In the genomic region with DNA sequence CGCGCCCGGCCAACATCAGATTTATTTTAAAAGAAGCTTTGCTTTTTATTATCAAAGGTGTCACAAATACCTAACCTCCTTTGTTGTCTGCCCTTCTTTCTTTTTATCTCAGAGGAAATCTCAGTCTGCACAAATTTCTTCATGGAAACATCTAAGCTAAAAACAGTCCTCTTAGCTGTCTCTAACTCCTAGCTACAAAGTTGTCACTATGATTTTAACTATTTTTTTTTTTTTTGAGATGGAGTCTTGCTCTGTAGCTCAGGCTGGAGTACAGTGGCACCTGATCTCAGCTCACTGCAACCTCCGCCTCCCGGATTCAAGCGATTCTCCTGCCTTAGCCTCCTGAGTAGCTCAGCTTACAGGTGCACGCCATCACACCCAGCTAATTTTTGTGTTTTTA, we compare ENCODE assay signal across 1 cellular context.
TF ChIP-seq lines count a peak whose summit lies in the region.

No MANE protein-coding gene starts in this region.

TF ChIP-seq in GM23338, 12 proteins besides CTCF, POLR2A, EP300 and RAD21:
- TF ChIP-seq ZNF114 (CRISPR knock-in tag; IDR thresholded peaks at IDR 0.05) (no peak), EZH2 (IDR thresholded peaks at IDR 0.05; ENCODE audit: low read depth, unreplicated experiment) (no peak), CREB1 (CRISPR knock-in tag; IDR thresholded peaks at IDR 0.05; ENCODE audit: low read depth) (no peak), NANOG (IDR thresholded peaks at IDR 0.05; ENCODE audit: borderline replicate concordance) (no peak), EZH2phosphoT487 (IDR thresholded peaks at IDR 0.05; ENCODE audit: unreplicated experiment) (no peak), POLR2AphosphoS5 (IDR thresholded peaks at IDR 0.05; ENCODE audit: low read depth) (no peak), ZNF331 (CRISPR knock-in tag; IDR thresholded peaks at IDR 0.05; ENCODE audit: low read depth) (no peak), STAT1 (IDR thresholded peaks at IDR 0.05; ENCODE audit: unreplicated experiment) (no peak), JUNB (IDR thresholded peaks at IDR 0.05; ENCODE audit: unreplicated experiment) (no peak)
- TF ChIP-seq, protein P1, sequence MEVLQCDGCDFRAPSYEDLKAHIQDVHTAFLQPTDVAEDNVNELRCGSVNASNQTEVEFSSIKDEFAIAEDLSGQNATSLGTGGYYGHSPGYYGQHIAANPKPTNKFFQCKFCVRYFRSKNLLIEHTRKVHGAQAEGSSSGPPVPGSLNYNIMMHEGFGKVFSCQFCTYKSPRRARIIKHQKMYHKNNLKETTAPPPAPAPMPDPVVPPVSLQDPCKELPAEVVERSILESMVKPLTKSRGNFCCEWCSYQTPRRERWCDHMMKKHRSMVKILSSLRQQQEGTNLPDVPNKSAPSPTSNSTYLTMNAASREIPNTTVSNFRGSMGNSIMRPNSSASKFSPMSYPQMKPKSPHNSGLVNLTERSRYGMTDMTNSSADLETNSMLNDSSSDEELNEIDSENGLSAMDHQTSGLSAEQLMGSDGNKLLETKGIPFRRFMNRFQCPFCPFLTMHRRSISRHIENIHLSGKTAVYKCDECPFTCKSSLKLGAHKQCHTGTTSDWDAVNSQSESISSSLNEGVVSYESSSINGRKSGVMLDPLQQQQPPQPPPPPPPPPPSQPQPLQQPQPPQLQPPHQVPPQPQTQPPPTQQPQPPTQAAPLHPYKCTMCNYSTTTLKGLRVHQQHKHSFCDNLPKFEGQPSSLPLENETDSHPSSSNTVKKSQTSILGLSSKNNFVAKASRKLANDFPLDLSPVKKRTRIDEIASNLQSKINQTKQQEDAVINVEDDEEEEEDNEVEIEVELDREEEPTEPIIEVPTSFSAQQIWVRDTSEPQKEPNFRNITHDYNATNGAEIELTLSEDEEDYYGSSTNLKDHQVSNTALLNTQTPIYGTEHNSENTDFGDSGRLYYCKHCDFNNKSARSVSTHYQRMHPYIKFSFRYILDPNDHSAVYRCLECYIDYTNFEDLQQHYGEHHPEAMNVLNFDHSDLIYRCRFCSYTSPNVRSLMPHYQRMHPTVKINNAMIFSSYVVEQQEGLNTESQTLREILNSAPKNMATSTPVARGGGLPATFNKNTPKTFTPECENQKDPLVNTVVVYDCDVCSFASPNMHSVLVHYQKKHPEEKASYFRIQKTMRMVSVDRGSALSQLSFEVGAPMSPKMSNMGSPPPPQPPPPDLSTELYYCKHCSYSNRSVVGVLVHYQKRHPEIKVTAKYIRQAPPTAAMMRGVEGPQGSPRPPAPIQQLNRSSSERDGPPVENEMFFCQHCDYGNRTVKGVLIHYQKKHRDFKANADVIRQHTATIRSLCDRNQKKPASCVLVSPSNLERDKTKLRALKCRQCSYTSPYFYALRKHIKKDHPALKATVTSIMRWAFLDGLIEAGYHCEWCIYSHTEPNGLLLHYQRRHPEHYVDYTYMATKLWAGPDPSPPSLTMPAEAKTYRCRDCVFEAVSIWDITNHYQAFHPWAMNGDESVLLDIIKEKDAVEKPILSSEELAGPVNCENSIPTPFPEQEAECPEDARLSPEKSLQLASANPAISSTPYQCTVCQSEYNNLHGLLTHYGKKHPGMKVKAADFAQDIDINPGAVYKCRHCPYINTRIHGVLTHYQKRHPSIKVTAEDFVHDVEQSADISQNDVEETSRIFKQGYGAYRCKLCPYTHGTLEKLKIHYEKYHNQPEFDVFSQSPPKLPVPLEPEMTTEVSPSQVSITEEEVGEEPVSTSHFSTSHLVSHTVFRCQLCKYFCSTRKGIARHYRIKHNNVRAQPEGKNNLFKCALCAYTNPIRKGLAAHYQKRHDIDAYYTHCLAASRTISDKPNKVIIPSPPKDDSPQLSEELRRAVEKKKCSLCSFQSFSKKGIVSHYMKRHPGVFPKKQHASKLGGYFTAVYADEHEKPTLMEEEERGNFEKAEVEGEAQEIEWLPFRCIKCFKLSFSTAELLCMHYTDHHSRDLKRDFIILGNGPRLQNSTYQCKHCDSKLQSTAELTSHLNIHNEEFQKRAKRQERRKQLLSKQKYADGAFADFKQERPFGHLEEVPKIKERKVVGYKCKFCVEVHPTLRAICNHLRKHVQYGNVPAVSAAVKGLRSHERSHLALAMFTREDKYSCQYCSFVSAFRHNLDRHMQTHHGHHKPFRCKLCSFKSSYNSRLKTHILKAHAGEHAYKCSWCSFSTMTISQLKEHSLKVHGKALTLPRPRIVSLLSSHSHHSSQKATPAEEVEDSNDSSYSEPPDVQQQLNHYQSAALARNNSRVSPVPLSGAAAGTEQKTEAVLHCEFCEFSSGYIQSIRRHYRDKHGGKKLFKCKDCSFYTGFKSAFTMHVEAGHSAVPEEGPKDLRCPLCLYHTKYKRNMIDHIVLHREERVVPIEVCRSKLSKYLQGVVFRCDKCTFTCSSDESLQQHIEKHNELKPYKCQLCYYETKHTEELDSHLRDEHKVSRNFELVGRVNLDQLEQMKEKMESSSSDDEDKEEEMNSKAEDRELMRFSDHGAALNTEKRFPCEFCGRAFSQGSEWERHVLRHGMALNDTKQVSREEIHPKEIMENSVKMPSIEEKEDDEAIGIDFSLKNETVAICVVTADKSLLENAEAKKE (CRISPR knock-in tag; IDR thresholded peaks at IDR 0.05), result no peak
- TF ChIP-seq, protein P2, sequence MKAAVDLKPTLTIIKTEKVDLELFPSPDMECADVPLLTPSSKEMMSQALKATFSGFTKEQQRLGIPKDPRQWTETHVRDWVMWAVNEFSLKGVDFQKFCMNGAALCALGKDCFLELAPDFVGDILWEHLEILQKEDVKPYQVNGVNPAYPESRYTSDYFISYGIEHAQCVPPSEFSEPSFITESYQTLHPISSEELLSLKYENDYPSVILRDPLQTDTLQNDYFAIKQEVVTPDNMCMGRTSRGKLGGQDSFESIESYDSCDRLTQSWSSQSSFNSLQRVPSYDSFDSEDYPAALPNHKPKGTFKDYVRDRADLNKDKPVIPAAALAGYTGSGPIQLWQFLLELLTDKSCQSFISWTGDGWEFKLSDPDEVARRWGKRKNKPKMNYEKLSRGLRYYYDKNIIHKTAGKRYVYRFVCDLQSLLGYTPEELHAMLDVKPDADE (IDR thresholded peaks at IDR 0.05), result no peak
- TF ChIP-seq, protein P3, sequence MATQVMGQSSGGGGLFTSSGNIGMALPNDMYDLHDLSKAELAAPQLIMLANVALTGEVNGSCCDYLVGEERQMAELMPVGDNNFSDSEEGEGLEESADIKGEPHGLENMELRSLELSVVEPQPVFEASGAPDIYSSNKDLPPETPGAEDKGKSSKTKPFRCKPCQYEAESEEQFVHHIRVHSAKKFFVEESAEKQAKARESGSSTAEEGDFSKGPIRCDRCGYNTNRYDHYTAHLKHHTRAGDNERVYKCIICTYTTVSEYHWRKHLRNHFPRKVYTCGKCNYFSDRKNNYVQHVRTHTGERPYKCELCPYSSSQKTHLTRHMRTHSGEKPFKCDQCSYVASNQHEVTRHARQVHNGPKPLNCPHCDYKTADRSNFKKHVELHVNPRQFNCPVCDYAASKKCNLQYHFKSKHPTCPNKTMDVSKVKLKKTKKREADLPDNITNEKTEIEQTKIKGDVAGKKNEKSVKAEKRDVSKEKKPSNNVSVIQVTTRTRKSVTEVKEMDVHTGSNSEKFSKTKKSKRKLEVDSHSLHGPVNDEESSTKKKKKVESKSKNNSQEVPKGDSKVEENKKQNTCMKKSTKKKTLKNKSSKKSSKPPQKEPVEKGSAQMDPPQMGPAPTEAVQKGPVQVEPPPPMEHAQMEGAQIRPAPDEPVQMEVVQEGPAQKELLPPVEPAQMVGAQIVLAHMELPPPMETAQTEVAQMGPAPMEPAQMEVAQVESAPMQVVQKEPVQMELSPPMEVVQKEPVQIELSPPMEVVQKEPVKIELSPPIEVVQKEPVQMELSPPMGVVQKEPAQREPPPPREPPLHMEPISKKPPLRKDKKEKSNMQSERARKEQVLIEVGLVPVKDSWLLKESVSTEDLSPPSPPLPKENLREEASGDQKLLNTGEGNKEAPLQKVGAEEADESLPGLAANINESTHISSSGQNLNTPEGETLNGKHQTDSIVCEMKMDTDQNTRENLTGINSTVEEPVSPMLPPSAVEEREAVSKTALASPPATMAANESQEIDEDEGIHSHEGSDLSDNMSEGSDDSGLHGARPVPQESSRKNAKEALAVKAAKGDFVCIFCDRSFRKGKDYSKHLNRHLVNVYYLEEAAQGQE (IDR thresholded peaks at IDR 0.05; ENCODE audit: unreplicated experiment), result no peak
